Comparison of ENCODE assay signal across 14 cellular contexts in the genomic region with DNA sequence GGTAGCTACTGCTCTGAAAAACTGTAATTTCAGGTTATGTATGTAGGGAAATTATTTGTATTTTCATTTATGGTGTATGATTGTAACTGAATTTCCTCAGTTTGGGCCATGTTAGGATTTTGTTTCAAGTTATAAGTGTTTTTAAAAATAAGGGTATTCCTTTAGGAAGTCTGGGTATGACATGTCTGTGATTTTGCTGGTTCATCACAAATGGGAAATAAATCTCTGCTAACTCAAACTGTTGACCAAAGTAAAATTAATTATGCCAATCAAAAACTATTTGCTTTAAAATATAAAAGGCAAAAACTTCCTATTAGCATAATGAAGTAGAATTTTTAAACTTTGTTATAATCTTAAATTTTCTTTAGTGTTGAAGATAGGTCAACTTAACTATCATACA. TPM values are rescaled to one million over a fixed set of nuclear protein-coding genes. Genes with fewer than 3 reads are reported as not detected.
DNase-seq lines count a peak whose midpoint lies in the region; TF ChIP-seq lines count a peak whose summit lies in the region.
"Had no signal": no experiment of that assay in that cellular context is flagged by ENCODE, and none has a peak within 500 bp of the region (broad histone marks: within the 10 kb centered on the region; RNA-seq: fewer than 3 reads in every experiment).

No MANE protein-coding gene starts in this region.

- H2AFZ ChIP-seq in Karpas-422 (ENCODE audit: low read length) = no peak overlapping the region
- H2AFZ ChIP-seq in parathyroid adenoma = no peak overlapping the region
- H2AFZ ChIP-seq in osteoblast (ENCODE audit: low read length) = no peak overlapping the region

- peak overlapping the region; percentile 85 for H3K4me2 ChIP-seq in DOHH2 (ENCODE audit: low read length)
- peak overlapping the region; percentile 93 for H3K4me2 ChIP-seq in Karpas-422 (ENCODE audit: low read depth, low read length, poor library complexity, severe bottlenecking)
- peak overlapping the region; percentile 4 for H3K4me2 ChIP-seq in parathyroid adenoma (ENCODE audit: low read length)
- no peak overlapping the region for H3K4me2 ChIP-seq in osteoblast (ENCODE audit: insufficient read depth, low read length)

- no peak for TF ChIP-seq POLR2A in prostate gland (IDR thresholded peaks at IDR 0.05)

- peaks cover 100% of the 10 kb centered on the region for H3K79me2 ChIP-seq in DOHH2 (ENCODE audit: control insufficient read depth, low read length)
- peaks cover 100% of the 10 kb centered on the region for H3K79me2 ChIP-seq in Karpas-422 (ENCODE audit: low read length)
- peaks cover 41% of the 10 kb centered on the region for H3K79me2 ChIP-seq in parathyroid adenoma
- peaks cover 99% of the 10 kb centered on the region for H3K79me2 ChIP-seq in osteoblast (ENCODE audit: insufficient read depth, low read length)

- TF ChIP-seq CTCF in DOHH2 (IDR thresholded peaks at IDR 0.05; ENCODE audit: low read depth, low read length, poor library complexity, severe bottlenecking) (no peak), parathyroid adenoma (IDR thresholded peaks at IDR 0.05) (no peak), osteoblast (IDR thresholded peaks at IDR 0.05; ENCODE audit: extremely low read depth, low read depth, low read length) (no peak), prostate gland (IDR thresholded peaks at IDR 0.05) (no peak)

- H3K36me3 ChIP-seq in DOHH2 (ENCODE audit: control insufficient read depth, low read length) = peaks cover 99% of the 10 kb centered on the region
- peaks cover 87% of the 10 kb centered on the region for H3K36me3 ChIP-seq in Karpas-422 (ENCODE audit: insufficient read depth, low read length)
- H3K36me3 ChIP-seq in endocrine pancreas (ENCODE audit: control insufficient read depth, insufficient read depth, low read length) = no peaks in the 10 kb centered on the region
- no peaks in the 10 kb centered on the region for H3K36me3 ChIP-seq in parathyroid adenoma (ENCODE audit: control insufficient read depth, insufficient read depth, low read length)
- H3K36me3 ChIP-seq in osteoblast (ENCODE audit: insufficient read depth, low read length) = no peaks in the 10 kb centered on the region
- no peaks in the 10 kb centered on the region for H3K36me3 ChIP-seq in prostate gland
- H3K36me3 ChIP-seq: brain microvascular endothelial cell had no signal

- intact Hi-C loops in prostate gland (cut with DNase I) (no loop called here), posterior cingulate gyrus (cut with DNase I) (no loop called here)

- no peak overlapping the region for H3K9ac ChIP-seq in Karpas-422 (ENCODE audit: low read length)
- no peak overlapping the region for H3K9ac ChIP-seq in endocrine pancreas (ENCODE audit: control insufficient read depth, insufficient read depth, low read length)
- H3K9ac ChIP-seq in parathyroid adenoma = no peak overlapping the region

- peaks cover 3% of the 10 kb centered on the region; the same call in 1 of the 2 replicates for H3F3A ChIP-seq in DOHH2 (ENCODE audit: control insufficient read depth, insufficient read depth)

- H3K4me1 ChIP-seq in DOHH2 (ENCODE audit: control insufficient read depth, low read length) = peaks cover 64% of the 10 kb centered on the region
- peaks cover 61% of the 10 kb centered on the region for H3K4me1 ChIP-seq in Karpas-422 (ENCODE audit: low read length)
- peaks cover 50% of the 10 kb centered on the region for H3K4me1 ChIP-seq in endocrine pancreas (ENCODE audit: control insufficient read depth, insufficient read depth, low read length)
- H3K4me1 ChIP-seq in parathyroid adenoma = peaks cover 10% of the 10 kb centered on the region
- peaks cover 34% of the 10 kb centered on the region for H3K4me1 ChIP-seq in osteoblast (ENCODE audit: insufficient read depth, low read length)
- no peaks in the 10 kb centered on the region for H3K4me1 ChIP-seq in prostate gland (replicated peaks)

- peak overlapping the region; percentile 39 for H3K4me3 ChIP-seq in DOHH2 (ENCODE audit: low read length)
- H3K4me3 ChIP-seq in Karpas-422 (ENCODE audit: low read length) = peak overlapping the region; percentile 40
- peak overlapping the region; percentile 10 for H3K4me3 ChIP-seq in endocrine pancreas (ENCODE audit: control insufficient read depth, insufficient read depth, low read length)
- H3K4me3 ChIP-seq in parathyroid adenoma (ENCODE audit: low read depth, low read length) = no peak overlapping the region
- H3K4me3 ChIP-seq in osteoblast (ENCODE audit: insufficient read depth, low read length) = no peak overlapping the region
- H3K4me3 ChIP-seq in prostate gland = no peak overlapping the region
- H3K4me3 ChIP-seq: SJSA1 had no signal

- H3K9me3 ChIP-seq in DOHH2 (ENCODE audit: control insufficient read depth, insufficient read depth, low read length) (no peaks in the 10 kb centered on the region), Karpas-422 (ENCODE audit: low read length) (no peaks in the 10 kb centered on the region), endocrine pancreas (ENCODE audit: control insufficient read depth, low read length) (no peaks in the 10 kb centered on the region), parathyroid adenoma (ENCODE audit: control insufficient read depth, low read length) (no peaks in the 10 kb centered on the region), osteoblast (ENCODE audit: low read depth, low read length) (no peaks in the 10 kb centered on the region), prostate gland (no peaks in the 10 kb centered on the region)
- H3K9me3 ChIP-seq: SJSA1 had no signal

- H3K27ac ChIP-seq in DOHH2 (ENCODE audit: low read depth, low read length) (no peak overlapping the region), Karpas-422 (ENCODE audit: low read length) (peak overlapping the region; percentile 97), parathyroid adenoma (no peak overlapping the region), osteoblast (ENCODE audit: low read depth, low read length) (no peak overlapping the region), prostate gland (no peak overlapping the region)
- H3K27ac ChIP-seq: brain microvascular endothelial cell, SJSA1 had no signal

- H3K9me2 ChIP-seq in DOHH2 (replicated peaks; ENCODE audit: control insufficient read depth, low read length) (no peaks in the 10 kb centered on the region), Karpas-422 (replicated peaks; ENCODE audit: insufficient read depth, low read length) (no peaks in the 10 kb centered on the region)

- H3K27me3 ChIP-seq in DOHH2 (ENCODE audit: control insufficient read depth, low read length) (no peaks in the 10 kb centered on the region), Karpas-422 (ENCODE audit: low read length) (no peaks in the 10 kb centered on the region), endocrine pancreas (ENCODE audit: control insufficient read depth, insufficient read depth, low read length) (no peaks in the 10 kb centered on the region), parathyroid adenoma (ENCODE audit: control insufficient read depth, insufficient read depth, low read length) (no peaks in the 10 kb centered on the region), osteoblast (ENCODE audit: insufficient read depth, low read length) (no peaks in the 10 kb centered on the region), prostate gland (replicated peaks; ENCODE audit: insufficient read depth) (no peaks in the 10 kb centered on the region)
- H3K27me3 ChIP-seq: brain microvascular endothelial cell, SJSA1 had no signal

- DNase-seq in Karpas-422 (peak; percentile 41), osteoblast (ENCODE audit: insufficient read length, low spot score, missing footprints) (no peak), prostate gland (ENCODE audit: low spot score) (no peak), posterior cingulate gyrus (no peak)
- DNase-seq: brain microvascular endothelial cell; effector memory CD4-positive, alpha-beta T cell; H9; islet precursor cell; NK-92 treated with Interleukin-12 subunit alpha and Interleukin-12 subunit beta, amount 100 ng/mL, for 24 hours; retina had no signal

- peaks cover 53% of the 10 kb centered on the region for H4K20me1 ChIP-seq in DOHH2 (ENCODE audit: control insufficient read depth, insufficient read depth, low read depth, low read length)
- H4K20me1 ChIP-seq in Karpas-422 (ENCODE audit: insufficient read depth, low read depth, low read length) = peaks cover 27% of the 10 kb centered on the region
- peaks cover 52% of the 10 kb centered on the region for H4K20me1 ChIP-seq in osteoblast (ENCODE audit: insufficient read depth, low read length)

RNA-seq across cellular contexts. Expression of a gene that starts 6.7 kb away (rescaled TPM):
- total RNA-seq in Karpas-422 (2014; rRNA removed; shearing (Covaris generic); ENCODE audit: low replicate concordance) = 161 and 281 TPM in 2 replicates
- total RNA-seq in osteoblast (169 and 193 TPM in 2 replicates), prostate gland (10 to 100 TPM; 85.8 to 90.2 TPM)

RNA-seq across cellular contexts. Expression of a gene that starts 6.8 kb away (rescaled TPM):
- total RNA-seq in Karpas-422 (2014; rRNA removed; shearing (Covaris generic); ENCODE audit: low replicate concordance) = 1.1 and 2.0 TPM in 2 replicates
- 0.59 and 0.72 TPM in 2 replicates for total RNA-seq in osteoblast
- total RNA-seq in prostate gland = 1 to 10 TPM in 1 of 2 donors, under 1 TPM in 1; 0.55 to 1.1 TPM

RNA-seq across cellular contexts. Expression of a gene that starts 52.1 kb away (rescaled TPM):
- total RNA-seq in Karpas-422 (2014; rRNA removed; shearing (Covaris generic); ENCODE audit: low replicate concordance) = 21.8 and 41.6 TPM in 2 replicates
- total RNA-seq in osteoblast (43.8 and 43.9 TPM in 2 replicates), prostate gland (10 to 100 TPM; 50.2 to 59.6 TPM)

Comparison
In these comparisons a context has a peak if more than half of its experiments do, and no peak if none do; other contexts are left out.
1. H3K4me3 ChIP-seq: peak in DOHH2 (single experiment), Karpas-422 (single experiment) and endocrine pancreas (single experiment); none in parathyroid adenoma (single experiment), osteoblast (single experiment) and prostate gland (0 of 2).